Comparison of ENCODE assay signal across 8 cellular contexts in genomic region chr11:128516886-128517285, GRCh38.
DNase-seq lines count a peak whose midpoint lies in the region; ATAC-seq, FAIRE-seq and TF ChIP-seq lines count a peak whose summit lies in the region.

No MANE protein-coding gene starts in this region.

- no peaks in the 10 kb centered on the region for H4K20me1 ChIP-seq in HepG2 (ENCODE audit: insufficient read depth, low read length)

- ATAC-seq in HepG2 (no peak), GM18517 (IDR thresholded peaks at IDR 0.05; ENCODE audit: unreplicated experiment) (no peak)

- FAIRE-seq in HepG2 (lab: Jason Lieb, UNC), result no peak

- no TSS peak for BruUV-seq in HepG2 (replicated peaks; lab: Mats Ljungman, UMichigan)

- POLR2A ChIA-PET in HepG2 (lab: Yijun Ruan, JAX), result no interaction called here

- CTCF ChIA-PET in HepG2 (lab: Yijun Ruan, JAX; ENCODE audit: low intra/inter-chr PET ratio, low total read pairs), result no interaction called here

- TF ChIP-seq EP300 in HepG2 (IDR thresholded peaks at IDR 0.05; ENCODE audit: low read depth in 2 of 2, low read length in 2 of 2), result no peak
- TF ChIP-seq EP300 in HepG2 (CRISPR knock-in tag; IDR thresholded peaks at IDR 0.05; ENCODE audit: borderline replicate concordance), result no peak

- TF ChIP-seq CTCF in liver (IDR thresholded peaks at IDR 0.05; ENCODE audit: low read depth, low read length, missing input control) (no peak), HepG2 (CRISPR knock-in tag; IDR thresholded peaks at IDR 0.05) (no peak)

- no peak overlapping the region for H3K4me2 ChIP-seq in HepG2 (ENCODE audit: low read depth, low read length)

- H3K27me3 ChIP-seq in liver (ENCODE audit: control insufficient read depth in 4 of 4, insufficient read depth in 4 of 4, low read length in 3 of 4) (no peaks in the 10 kb centered on the region), HepG2 (ENCODE audit: control insufficient read depth in 1 of 2, insufficient read depth in 2 of 2, low read length in 2 of 2) (0 out of 5 replicates have a peak, but pooled peaks cover 0 to 2% of the 10 kb centered on the region in 2 experiments), adipocyte (replicated peaks; ENCODE audit: control insufficient read depth, insufficient read depth, low read length) (no peaks in the 10 kb centered on the region), muscle layer of duodenum (ENCODE audit: low read depth, low read length) (no peaks in the 10 kb centered on the region)

- H3K4me1 ChIP-seq in liver (ENCODE audit: control insufficient read depth in 4 of 4, insufficient read depth in 4 of 4, low read length in 3 of 4) (peaks cover 0 to 6% (median 3%) of the 10 kb centered on the region in 4 donors), HepG2 (ENCODE audit: insufficient read depth, low read length) (no peaks in the 10 kb centered on the region), adipocyte (ENCODE audit: control insufficient read depth, insufficient read depth, low read length) (peaks cover 54% of the 10 kb centered on the region), muscle layer of duodenum (ENCODE audit: control insufficient read depth in 1 of 2, insufficient read depth in 2 of 2, low read length in 2 of 2) (peaks cover 7 to 20% of the 10 kb centered on the region in 2 donors)

- peak overlapping the region in 1 of 2 donors; percentile 28 for H3K9ac ChIP-seq in liver (ENCODE audit: low read depth in 1 of 2, low read length in 2 of 2)
- no peak overlapping the region for H3K9ac ChIP-seq in HepG2 (ENCODE audit: insufficient read depth, low read depth, low read length)
- peak overlapping the region; percentile 8 for H3K9ac ChIP-seq in adipocyte (ENCODE audit: low read length)

- DNase-seq in HepG2 (ENCODE audit: low spot score) (no peak), adipocyte (ENCODE audit: low read depth) (peak; percentile 3), G401 (ENCODE audit: low spot score) (no peak), UCSD-AML1 (lab: John Stamatoyannopoulos, UW; ENCODE audit: unreplicated experiment) (no peak)
- no peak for DNase-seq in activated CD4-positive, CD25-positive, alpha-beta regulatory T cell treated with anti-CD3 and anti-CD28 coated beads, Interleukin-2, amount 50 U/mL, for 72 hours

- H3K27ac ChIP-seq in liver (ENCODE audit: low read depth in 1 of 2, low read length in 2 of 2) (peak overlapping the region; percentile 4 to 64), HepG2 (ENCODE audit: extremely low read length, insufficient read depth, low read length) (no peak overlapping the region), muscle layer of duodenum (ENCODE audit: low read length) (peak overlapping the region; percentile 85)

- H3K9me3 ChIP-seq in liver (ENCODE audit: control insufficient read depth in 4 of 4, low read length in 3 of 4), result no peaks in the 10 kb centered on the region
- H3K9me3 ChIP-seq in HepG2 (ENCODE audit: low read length), result no peaks in the 10 kb centered on the region
- no peaks in the 10 kb centered on the region for H3K9me3 ChIP-seq in adipocyte (ENCODE audit: control insufficient read depth, low read length)
- H3K9me3 ChIP-seq in muscle layer of duodenum (ENCODE audit: control insufficient read depth in 1 of 2, low read length in 2 of 2), result no peaks in the 10 kb centered on the region

- TF ChIP-seq RAD21 in liver (IDR thresholded peaks at IDR 0.05), result no peak
- TF ChIP-seq RAD21 in HepG2 (CRISPR knock-in tag; IDR thresholded peaks at IDR 0.05), result no peak

- WGBS in liver, result 71% methylated on average over 4 of the region's 4 CpGs
- 16% methylated on average over 3 of the region's 4 CpGs for WGBS in HepG2 (ENCODE audit: low lambda C conversion rate)

- H3K4me3 ChIP-seq in liver (ENCODE audit: low read depth in 1 of 3, low read length in 3 of 3) (peak overlapping the region in 1 of 3 donors; percentile 9), HepG2 (replicated peaks in 1 of 3; ENCODE audit: insufficient read depth in 1 of 3, low read depth in 2 of 3, low read length in 3 of 3) (no peak overlapping the region), adipocyte (ENCODE audit: low read length) (peak overlapping the region; percentile 89), muscle layer of duodenum (ENCODE audit: low read depth in 1 of 2, low read length in 2 of 2) (peak overlapping the region; percentile 74 to 89)

- TF ChIP-seq POLR2A in HepG2 (IDR thresholded peaks at IDR 0.05; ENCODE audit: insufficient read depth in 1 of 2, low read depth in 2 of 2, low read length in 2 of 2), result no peak

- intact Hi-C loops in HepG2 (cut with micrococcal nuclease; ENCODE audit: unreplicated experiment), result no loop called here

- H3K36me3 ChIP-seq in liver (ENCODE audit: control insufficient read depth in 4 of 4, insufficient read depth in 3 of 4, low read depth in 1 of 4, low read length in 3 of 4), result no peaks in the 10 kb centered on the region
- no peaks in the 10 kb centered on the region for H3K36me3 ChIP-seq in HepG2 (replicated peaks in 1 of 2; ENCODE audit: control insufficient read depth in 1 of 2, insufficient read depth in 2 of 2, low read length in 2 of 2)
- peaks cover 18% of the 10 kb centered on the region for H3K36me3 ChIP-seq in adipocyte (ENCODE audit: control insufficient read depth, insufficient read depth, low read length, severe bottlenecking)
- H3K36me3 ChIP-seq in muscle layer of duodenum (ENCODE audit: control insufficient read depth in 1 of 2, insufficient read depth in 2 of 2, low read length in 2 of 2), result peaks cover 0 to 7% of the 10 kb centered on the region in 2 donors

- H2AFZ ChIP-seq in HepG2 (ENCODE audit: low read length), result no peak overlapping the region

- in situ Hi-C loops in HepG2 (cut with HindIII; ENCODE audit: extremely low pct_ligation_motif_present, low pct_unique_long_range_greater_than_20kb), result no loop called here
- in situ Hi-C loops in G401 (cut with HindIII; ENCODE audit: low sequenced_read_pairs), result no loop called here

- no peaks in the 10 kb centered on the region for H3K79me2 ChIP-seq in HepG2 (ENCODE audit: insufficient read depth, low read length)

TF ChIP-seq in liver, 16 proteins besides CTCF, POLR2A, EP300 and RAD21 (continues in another document):
- no peak for TF ChIP-seq HNF4A (conservative IDR thresholded peaks at IDR 0.05)
- TF ChIP-seq TAF1 (conservative IDR thresholded peaks at IDR 0.05), result no peak
- no peak for TF ChIP-seq SP1 (IDR thresholded peaks at IDR 0.05)
- no peak for TF ChIP-seq MAX (IDR thresholded peaks at IDR 0.05)
- no peak for TF ChIP-seq GABPA (IDR thresholded peaks at IDR 0.05 in 1 of 2, conservative IDR thresholded peaks at IDR 0.05 in 1 of 2)
- TF ChIP-seq YY1 (IDR thresholded peaks at IDR 0.05), result no peak
- TF ChIP-seq NR2F2 (IDR thresholded peaks at IDR 0.05), result no peak
- no peak for TF ChIP-seq ATF3 (IDR thresholded peaks at IDR 0.05)
- TF ChIP-seq RXRA (IDR thresholded peaks at IDR 0.05), result no peak
- no peak for TF ChIP-seq HNF4G (IDR thresholded peaks at IDR 0.05)
- TF ChIP-seq FOXA2 (IDR thresholded peaks at IDR 0.05), result no peak
- no peak for TF ChIP-seq FOXA1 (IDR thresholded peaks at IDR 0.05)

TF ChIP-seq in HepG2, 621 proteins besides CTCF, POLR2A, EP300 and RAD21:
- TF ChIP-seq ZNF546 (CRISPR knock-in tag; conservative IDR thresholded peaks at IDR 0.05), result no peak
- no peak for TF ChIP-seq RFXAP (CRISPR knock-in tag; IDR thresholded peaks at IDR 0.05; ENCODE audit: borderline replicate concordance)
- TF ChIP-seq JUN (CRISPR knock-in tag; IDR thresholded peaks at IDR 0.05), result no peak

Comparison
In these comparisons a context has a peak if more than half of its experiments do, and no peak if none do; other contexts are left out.
1. H3K4me3 ChIP-seq: peak in adipocyte (single experiment) and muscle layer of duodenum (2 of 2); none in HepG2 (0 of 3).